Comparison of ENCODE assay signal across 14 cellular contexts in genomic region chr9:72444436-72444835, GRCh38.
DNase-seq lines count a peak whose midpoint lies in the region; ATAC-seq and TF ChIP-seq lines count a peak whose summit lies in the region.
"Had no signal": no experiment of that assay in that cellular context is flagged by ENCODE, and none has a peak within 500 bp of the region (broad histone marks: within the 10 kb centered on the region; RNA-seq: fewer than 3 reads in every experiment).

No MANE protein-coding gene starts in this region.

- TF ChIP-seq CTCF in smooth muscle cell (IDR thresholded peaks at IDR 0.05; ENCODE audit: borderline replicate concordance, insufficient read depth, poor library complexity, severe bottlenecking), result no peak

- peaks cover 20% of the 10 kb centered on the region for H3F3A ChIP-seq in smooth muscle cell (ENCODE audit: low read depth)

- H3K27ac Mint-ChIP-seq in activated CD8-positive, alpha-beta memory T cell treated with anti-CD3 and anti-CD28 coated beads, Interleukin-2, amount 10 ng/mL, durations not matched to agents 7 days and 5 days, result peak overlapping the region; percentile 81
- peak overlapping the region; percentile 85 for H3K27ac Mint-ChIP-seq in activated T-helper 1 cell treated with anti-CD3 and anti-CD28 coated beads, Interleukin-12 subunit alpha, Interleukin-12 subunit beta, Interleukin-2, Interleukin-4 antibody, amounts not matched to agents 30 ng/mL and 10 ng/mL and 1 ng/mL, durations not matched to agents 14 hours and 24 hours and 36 hours

- H3K27me3 ChIP-seq in smooth muscle cell (ENCODE audit: low read depth), result no peaks in the 10 kb centered on the region
- H3K27me3 ChIP-seq: ovary, spleen had no signal

- peak overlapping the region; percentile 14 for H3K4me3 Mint-ChIP-seq in activated CD8-positive, alpha-beta memory T cell treated with anti-CD3 and anti-CD28 coated beads, Interleukin-2, amount 10 ng/mL, durations not matched to agents 7 days and 5 days
- H3K4me3 Mint-ChIP-seq in activated T-helper 1 cell treated with anti-CD3 and anti-CD28 coated beads, Interleukin-12 subunit alpha, Interleukin-12 subunit beta, Interleukin-2, Interleukin-4 antibody, amounts not matched to agents 30 ng/mL and 10 ng/mL and 1 ng/mL, durations not matched to agents 14 hours and 24 hours and 36 hours, result no peak overlapping the region

- H3K27ac ChIP-seq in smooth muscle cell (ENCODE audit: low read depth), result peak overlapping the region; percentile 82
- H3K27ac ChIP-seq: ovary had no signal

- no peak overlapping the region for H2AFZ ChIP-seq in smooth muscle cell (ENCODE audit: low read depth)

- no peak overlapping the region for H3K4me3 ChIP-seq in smooth muscle cell
- H3K4me3 ChIP-seq: ovary, spleen had no signal

- peaks cover under 1% of the 10 kb centered on the region for H3K27me3 Mint-ChIP-seq in activated CD8-positive, alpha-beta memory T cell treated with anti-CD3 and anti-CD28 coated beads, Interleukin-2, amount 10 ng/mL, durations not matched to agents 7 days and 5 days
- no peaks in the 10 kb centered on the region for H3K27me3 Mint-ChIP-seq in activated T-helper 1 cell treated with anti-CD3 and anti-CD28 coated beads, Interleukin-12 subunit alpha, Interleukin-12 subunit beta, Interleukin-2, Interleukin-4 antibody, amounts not matched to agents 30 ng/mL and 10 ng/mL and 1 ng/mL, durations not matched to agents 14 hours and 24 hours and 36 hours (ENCODE audit: insufficient read depth)

- H3K36me3 Mint-ChIP-seq in activated CD8-positive, alpha-beta memory T cell treated with anti-CD3 and anti-CD28 coated beads, Interleukin-2, amount 10 ng/mL, durations not matched to agents 7 days and 5 days, result peaks cover 12% of the 10 kb centered on the region
- H3K36me3 Mint-ChIP-seq in activated T-helper 1 cell treated with anti-CD3 and anti-CD28 coated beads, Interleukin-12 subunit alpha, Interleukin-12 subunit beta, Interleukin-2, Interleukin-4 antibody, amounts not matched to agents 30 ng/mL and 10 ng/mL and 1 ng/mL, durations not matched to agents 14 hours and 24 hours and 36 hours (ENCODE audit: low read depth), result no peaks in the 10 kb centered on the region

- H3K4me1 Mint-ChIP-seq in activated CD8-positive, alpha-beta memory T cell treated with anti-CD3 and anti-CD28 coated beads, Interleukin-2, amount 10 ng/mL, durations not matched to agents 7 days and 5 days, result peaks cover 41% of the 10 kb centered on the region
- peaks cover 43% of the 10 kb centered on the region for H3K4me1 Mint-ChIP-seq in activated T-helper 1 cell treated with anti-CD3 and anti-CD28 coated beads, Interleukin-12 subunit alpha, Interleukin-12 subunit beta, Interleukin-2, Interleukin-4 antibody, amounts not matched to agents 30 ng/mL and 10 ng/mL and 1 ng/mL, durations not matched to agents 14 hours and 24 hours and 36 hours (ENCODE audit: low read depth)

- intact Hi-C loops in activated T-helper 1 cell treated with anti-CD3 and anti-CD28 coated beads, Interleukin-12 subunit alpha, Interleukin-12 subunit beta, Interleukin-2, Interleukin-4 antibody, amounts not matched to agents 30 ng/mL and 10 ng/mL and 1 ng/mL, durations not matched to agents 14 hours and 24 hours and 36 hours (cut with micrococcal nuclease), result loop anchor here (1.0 kb wide), 1 partner anchor 56 kb away; no protein-coding TSS in a partner anchor
- intact Hi-C loops in head of caudate nucleus (cut with DNase I), result no loop called here

- no peak overlapping the region for H3K4me2 ChIP-seq in smooth muscle cell

- no peaks in the 10 kb centered on the region for H4K20me1 ChIP-seq in smooth muscle cell (ENCODE audit: low read depth)

- ATAC-seq in activated CD8-positive, alpha-beta memory T cell treated with anti-CD3 and anti-CD28 coated beads, Interleukin-2, amount 10 ng/mL, durations not matched to agents 7 days and 5 days, result no peak
- peak; percentile 4 for ATAC-seq in HG02798 (IDR thresholded peaks at IDR 0.05; ENCODE audit: poor library complexity, unreplicated experiment)

- no peaks in the 10 kb centered on the region for H3K36me3 ChIP-seq in smooth muscle cell (ENCODE audit: low read depth)
- H3K36me3 ChIP-seq: ovary, spleen had no signal

- H3K9me3 ChIP-seq in smooth muscle cell (replicated peaks; ENCODE audit: low read depth), result no peaks in the 10 kb centered on the region
- H3K9me3 ChIP-seq: ovary, spleen had no signal

- H3K9me3 Mint-ChIP-seq in activated CD8-positive, alpha-beta memory T cell treated with anti-CD3 and anti-CD28 coated beads, Interleukin-2, amount 10 ng/mL, durations not matched to agents 7 days and 5 days (ENCODE audit: low read depth), result no peaks in the 10 kb centered on the region
- no peaks in the 10 kb centered on the region for H3K9me3 Mint-ChIP-seq in activated T-helper 1 cell treated with anti-CD3 and anti-CD28 coated beads, Interleukin-12 subunit alpha, Interleukin-12 subunit beta, Interleukin-2, Interleukin-4 antibody, amounts not matched to agents 30 ng/mL and 10 ng/mL and 1 ng/mL, durations not matched to agents 14 hours and 24 hours and 36 hours

- H3K9ac ChIP-seq in smooth muscle cell (ENCODE audit: low read depth), result no peak overlapping the region

- CTCF ChIA-PET in activated CD8-positive, alpha-beta memory T cell treated with anti-CD3 and anti-CD28 coated beads, Interleukin-2, amount 10 ng/mL, durations not matched to agents 7 days and 5 days (lab: Charles Lee), result interaction anchor here (0.8 to 1.9 kb wide), 6 partner anchors 19 to 148 kb away, joined by 3 to 9 read pairs (median 4); partner anchors contain the start of gene ZFAND5

- WGBS in smooth muscle cell (ENCODE audit: low lambda C conversion rate), result 87% methylated on average over 1 of the region's 1 CpG

- H3K4me1 ChIP-seq in smooth muscle cell (ENCODE audit: low read depth), result peaks cover 16% of the 10 kb centered on the region

- no peaks in the 10 kb centered on the region for H3K79me2 ChIP-seq in smooth muscle cell (ENCODE audit: low read depth)

- DNase-seq in activated CD8-positive, alpha-beta memory T cell treated with anti-CD3 and anti-CD28 coated beads, Interleukin-2, amount 10 ng/mL, durations not matched to agents 7 days and 5 days, result no peak
- DNase-seq in activated CD8-positive, alpha-beta memory T cell treated with anti-CD3 and anti-CD28 coated beads, Interleukin-2, amount 50 U/mL, for 48 hours, result no peak
- DNase-seq in activated T-helper 1 cell treated with anti-CD3 and anti-CD28 coated beads, Interleukin-12 subunit alpha, Interleukin-12 subunit beta, Interleukin-2, Interleukin-4 antibody, amounts not matched to agents 30 ng/mL and 10 ng/mL and 1 ng/mL, durations not matched to agents 14 hours and 24 hours and 36 hours (ENCODE audit: low spot score), result no peak
- DNase-seq in smooth muscle cell (lab: John Stamatoyannopoulos, UW; ENCODE audit: unreplicated experiment) (no peak), 8988T (no peak), head of caudate nucleus (no peak), NCI-H1694 (lab: John Stamatoyannopoulos, UW) (no peak)
- DNase-seq: activated CD4-positive, CD25-positive, alpha-beta regulatory T cell treated with anti-CD3 and anti-CD28 coated beads, Interleukin-2, amount 50 U/mL, for 72 hours; GOT3; NCI-H1105; NCI-H446; ovary; spleen had no signal
